ENCODE assay signal across 20 cellular contexts in genomic region chr11:75523189-75523588, GRCh38. TPM values are rescaled to one million over a fixed set of nuclear protein-coding genes. Genes with fewer than 3 reads are reported as not detected.
DNase-seq lines count a peak whose midpoint lies in the region; ATAC-seq, FAIRE-seq and TF ChIP-seq lines count a peak whose summit lies in the region.
"Had no signal": no experiment of that assay in that cellular context is flagged by ENCODE, and none has a peak within 500 bp of the region (broad histone marks: within the 10 kb centered on the region; RNA-seq: fewer than 3 reads in every experiment).

No MANE protein-coding gene starts in this region.

- H3K79me1 ChIP-seq in H1 (ENCODE audit: low read depth, low read length) = no peaks in the 10 kb centered on the region

- H3K4me3 ChIP-seq in H1 (ENCODE audit: extremely low read depth in 1 of 4, insufficient read depth in 2 of 4, low read depth in 3 of 4, low read length in 4 of 4) = no peak overlapping the region
- H3K4me3 ChIP-seq: adrenal gland, SJCRH30 had no signal

- no peak overlapping the region for H3K14ac ChIP-seq in H1 (ENCODE audit: insufficient read length)

- WGBS in H1 (ENCODE audit: extremely low coverage in 1 of 2, insufficient coverage in 1 of 2, insufficient read length in 1 of 2, insufficient replicate concordance in 2 of 2, low coverage in 1 of 2, low lambda C conversion rate in 2 of 2, missing lambda C conversion rate in 1 of 2), 2 experiments = 87% methylated on average over 5 of the region's 5 CpGs; no CpG with 5 or more reads in 1 of the 2 experiments

- TF ChIP-seq RAD21 in H1 (IDR thresholded peaks at IDR 0.05 in 1 of 2, conservative IDR thresholded peaks at IDR 0.05 in 1 of 2; ENCODE audit: low read depth in 2 of 2, low read length in 2 of 2) = no peak

- H3K36me3 Mint-ChIP-seq in stimulated activated naive B cell treated with anti-CD40 and anti-IgM and Interleukin-4, amounts not matched to agents 10 μg/mL and 1 μg/mL and 100 μg/mL, for 72 hours = no peaks in the 10 kb centered on the region

- H2BK15ac ChIP-seq in H1 (ENCODE audit: low read length) = no peak overlapping the region

- peaks cover 28 to 43% of the 10 kb centered on the region in 2 donors for H3K4me1 Mint-ChIP-seq in stimulated activated naive B cell treated with anti-CD40 and anti-IgM and Interleukin-4, amounts not matched to agents 10 μg/mL and 1 μg/mL and 100 μg/mL, for 72 hours

- FAIRE-seq in H1 (lab: Jason Lieb, UNC) = no peak

- H2AK5ac ChIP-seq in H1 (ENCODE audit: low read depth, low read length) = no peak overlapping the region

- no peaks in the 10 kb centered on the region for H3K36me3 ChIP-seq in H1 (ENCODE audit: control insufficient read depth in 2 of 4, insufficient read depth in 4 of 4, low read length in 3 of 4)
- H3K36me3 ChIP-seq: adrenal gland, SJCRH30 had no signal

- no peaks in the 10 kb centered on the region for H3K9me3 Mint-ChIP-seq in stimulated activated naive B cell treated with anti-CD40 and anti-IgM and Interleukin-4, amounts not matched to agents 10 μg/mL and 1 μg/mL and 100 μg/mL, for 72 hours
- H3K9me3 Mint-ChIP-seq: H9; T-helper 2 cell treated with Interferon-gamma antibody and Interleukin-4, amounts not matched to agents 5 μg/mL and 100 μg/mL, for 36 hours had no signal

- peaks cover 9% of the 10 kb centered on the region; the same call in 1 of the 2 replicates for H3K23me2 ChIP-seq in H1 (ENCODE audit: low read depth, low read length)

- no peak for TF ChIP-seq POLR2A in H1 (IDR thresholded peaks at IDR 0.05; ENCODE audit: control extremely low read depth in 1 of 2, low read depth in 2 of 2, low read length in 2 of 2)

- no peak overlapping the region for H2BK120ac ChIP-seq in H1 (replicated peaks; ENCODE audit: low read depth, low read length)

- no peak overlapping the region for H4K5ac ChIP-seq in H1 (ENCODE audit: insufficient read length, low read depth, low read length)

- peak overlapping the region; percentile 74 for H3K27ac Mint-ChIP-seq in stimulated activated naive B cell treated with anti-CD40 and anti-IgM and Interleukin-4, amounts not matched to agents 10 μg/mL and 1 μg/mL and 100 μg/mL, for 72 hours
- H3K27ac Mint-ChIP-seq: activated CD4-positive, alpha-beta T cell treated with anti-CD3 and anti-CD28 coated beads for 36 hours; H9; T-helper 2 cell treated with Interferon-gamma antibody and Interleukin-4, amounts not matched to agents 5 μg/mL and 100 μg/mL, for 36 hours had no signal

- H3K4me2 ChIP-seq in H1 (ENCODE audit: insufficient read depth in 1 of 2, low read depth in 2 of 2, low read length in 2 of 2) = no peak overlapping the region

- no peaks in the 10 kb centered on the region for H4K20me1 ChIP-seq in H1 (replicated peaks in 1 of 2; ENCODE audit: control insufficient read depth in 1 of 2, insufficient read depth in 2 of 2, low read length in 2 of 2)

- CTCF ChIA-PET in H1 (lab: Charles Lee; ENCODE audit: partially characterized antibody) = interaction anchor here (0.6 to 27.2 kb wide), 16 partner anchors 9 to 135 kb away, joined by 3 to 603 read pairs (median 6); no protein-coding TSS in a partner anchor

- no peak overlapping the region for H3K23ac ChIP-seq in H1 (ENCODE audit: insufficient read length)

- H4K91ac ChIP-seq in H1 (replicated peaks; ENCODE audit: insufficient read length, low read length) = no peak overlapping the region

- H2BK12ac ChIP-seq in H1 (ENCODE audit: low read depth, low read length) = no peak overlapping the region

- no peak overlapping the region; a peak in 1 of 7 replicates for H3K9ac ChIP-seq in H1 (replicated peaks in 1 of 4; ENCODE audit: extremely low read depth in 1 of 4, low read depth in 3 of 4, low read length in 3 of 4)

- H3K9me3 ChIP-seq in H1 (ENCODE audit: insufficient read depth in 2 of 2, low read depth in 1 of 2, low read length in 1 of 2) = no peaks in the 10 kb centered on the region
- H3K9me3 ChIP-seq: adrenal gland, SJCRH30 had no signal

- no peak overlapping the region for H3K4me3 Mint-ChIP-seq in stimulated activated naive B cell treated with anti-CD40 and anti-IgM and Interleukin-4, amounts not matched to agents 10 μg/mL and 1 μg/mL and 100 μg/mL, for 72 hours
- H3K4me3 Mint-ChIP-seq: activated CD4-positive, alpha-beta T cell treated with anti-CD3 and anti-CD28 coated beads for 36 hours; H9; T-helper 2 cell treated with Interferon-gamma antibody and Interleukin-4, amounts not matched to agents 5 μg/mL and 100 μg/mL, for 36 hours had no signal

- H3K27me3 Mint-ChIP-seq in stimulated activated naive B cell treated with anti-CD40 and anti-IgM and Interleukin-4, amounts not matched to agents 10 μg/mL and 1 μg/mL and 100 μg/mL, for 72 hours = peaks cover 9 to 33% of the 10 kb centered on the region in 2 donors
- H3K27me3 Mint-ChIP-seq: activated CD4-positive, alpha-beta T cell treated with anti-CD3 and anti-CD28 coated beads for 36 hours had no signal

- no peak overlapping the region for H2AFZ ChIP-seq in H1 (ENCODE audit: low read length)

- H3K4me1 ChIP-seq in H1 (replicated peaks in 1 of 4; ENCODE audit: control insufficient read depth in 3 of 4, insufficient read depth in 4 of 4, low read length in 3 of 4) = peaks cover 0 to 9% (median 1%) of the 10 kb centered on the region in 4 experiments; a peak in 2 of 7 replicates

- 0 out of 2 replicates have a peak overlapping the region, but pooled peaks have one; percentile 72 for H2BK20ac ChIP-seq in H1 (ENCODE audit: low read length)

- peak; percentile 21 to 24 for DNase-seq in activated CD4-positive, alpha-beta T cell treated with anti-CD3 and anti-CD28 coated beads for 4 hours
- DNase-seq in activated CD4-positive, alpha-beta T cell treated with anti-CD3 and anti-CD28 coated beads for 48 hours = no peak
- DNase-seq in NCI-H2029 (lab: John Stamatoyannopoulos, UW) = peak; percentile 18
- DNase-seq in H1 (ENCODE audit: low read depth in 1 of 2, low spot score in 2 of 2) = no peak
- DNase-seq in stimulated activated naive B cell treated with anti-CD40 and anti-IgM and Interleukin-4, amounts not matched to agents 10 μg/mL and 1 μg/mL and 100 μg/mL, for 72 hours = no peak
- DNase-seq in anterior cingulate cortex (lab: John Stamatoyannopoulos, UW) = no peak
- DNase-seq in activated CD4-positive, alpha-beta T cell treated with anti-CD3 and anti-CD28 coated beads, Interleukin-2, amount 50 U/mL, for 1 hour = no peak
- DNase-seq: activated CD4-positive, alpha-beta T cell treated with anti-CD3 and anti-CD28 coated beads for 36 hours; adrenal gland; foreskin fibroblast; H9; left cardiac atrium; NCI-H2081; NCI-H524; PC-3; SJCRH30; stimulated activated naive CD4-positive, alpha-beta T cell treated with Interleukin-2 at 50 U/mL for 16 hours; trophoblast cell had no signal

- no peaks in the 10 kb centered on the region for H3K79me2 ChIP-seq in H1 (ENCODE audit: control insufficient read depth in 1 of 2, insufficient read depth in 2 of 2, low read length in 2 of 2)

- peaks cover 14 to 35% (median 19%) of the 10 kb centered on the region in 4 experiments; a peak in 6 of 7 replicates for H3K27me3 ChIP-seq in H1 (replicated peaks in 1 of 4; ENCODE audit: control insufficient read depth in 3 of 4, extremely low read depth in 1 of 4, insufficient read depth in 3 of 4, low read length in 3 of 4)
- H3K27me3 ChIP-seq: adrenal gland, SJCRH30 had no signal

- H2BK5ac ChIP-seq in H1 (ENCODE audit: low read depth, low read length) = no peak overlapping the region

- TF ChIP-seq EP300 in H1 (IDR thresholded peaks at IDR 0.05; ENCODE audit: borderline replicate concordance in 1 of 2, low read depth in 2 of 2, low read length in 2 of 2) = no peak

- POLR2A ChIA-PET in H1 (lab: Charles Lee; ENCODE audit: partially characterized antibody) = interaction anchor here (0.9 kb wide), 2 partner anchors 39 to 118 kb away, joined by 3 to 4 read pairs; partner anchors contain the start of gene SERPINH1

- no peak for TF ChIP-seq CTCF in H1 (IDR thresholded peaks at IDR 0.05; ENCODE audit: control extremely low read depth in 1 of 3, insufficient read depth in 1 of 3, low read depth in 1 of 3, low read length in 3 of 3)

- no peak overlapping the region for H3K18ac ChIP-seq in H1 (ENCODE audit: extremely low read depth, low read length)

- peak; percentile 6 to 19 for ATAC-seq in stimulated activated naive B cell treated with anti-CD40 and anti-IgM and Interleukin-4, amounts not matched to agents 10 μg/mL and 1 μg/mL and 100 μg/mL, for 72 hours (replicated peaks)
- ATAC-seq in GM18870 (IDR thresholded peaks at IDR 0.05; ENCODE audit: unreplicated experiment) = no peak
- ATAC-seq: activated CD4-positive, alpha-beta T cell treated with anti-CD3 and anti-CD28 coated beads for 36 hours; left cardiac atrium; PC-3 had no signal

- H3K4ac ChIP-seq in H1 (replicated peaks; ENCODE audit: insufficient read length, low read depth, low read length) = no peak overlapping the region

- H3K56ac ChIP-seq in H1 (replicated peaks; ENCODE audit: insufficient read length, low read depth, low read length) = no peak overlapping the region

- H3K27ac ChIP-seq in H1 (ENCODE audit: low read depth, low read length) = no peak overlapping the region
- H3K27ac ChIP-seq: adrenal gland, SJCRH30 had no signal

- H4K8ac ChIP-seq in H1 (ENCODE audit: extremely low read depth, insufficient read depth, low read length) = no peak overlapping the region

TF ChIP-seq in H1, 55 proteins besides CTCF, POLR2A, EP300 and RAD21 (continues in another document):
- no peak for TF ChIP-seq RBBP5 (IDR thresholded peaks at IDR 0.05; ENCODE audit: borderline replicate concordance, low read depth, low read length)
- no peak for TF ChIP-seq BCL11A (IDR thresholded peaks at IDR 0.05; ENCODE audit: low read depth in 2 of 2, low read length in 2 of 2)
- no peak for TF ChIP-seq BACH1 (IDR thresholded peaks at IDR 0.05; ENCODE audit: low read length)

RNA-seq across cellular contexts. Expression of gene GDPD5, which starts 2.6 kb away (rescaled TPM):
- 8.1 and 8.6 TPM in 2 replicates for total RNA-seq in H1 (2021; fragmentation: NEBNext Ultra II Directional; extraction: Animal tissue kit (Norgen Biotek cat#: 25700))
- 7.8 and 10.2 TPM in 2 replicates for polyA plus RNA-seq in H1 (2011; rRNA removed)
- 6.4 TPM for polyA plus RNA-seq in H1 (2011; cell fraction: cytosol; rRNA removed)
- 27.2 TPM for polyA plus RNA-seq in H1 (2011; cell fraction: nucleus; rRNA removed)
- 4.8 to 10.4 TPM (median 8.0 TPM) in 4 replicates for polyA plus RNA-seq in H1 (2012, experiment 1 of 2)
- polyA plus RNA-seq in H1 (2012, experiment 2 of 2) = 6.2 TPM
- polyA plus RNA-seq in H1 (2013, experiment 1 of 2) = 10.7 TPM
- polyA plus RNA-seq in H1 (2013, experiment 2 of 2) = 10.8 TPM
- 6.0 and 7.1 TPM in 2 replicates for polyA minus RNA-seq in H1 (2011; rRNA and poly(A)+ RNA removed)
- 3.8 TPM for polyA minus RNA-seq in H1 (2011; cell fraction: cytosol; rRNA and poly(A)+ RNA removed)
- polyA minus RNA-seq in H1 (2011; cell fraction: nucleus; rRNA and poly(A)+ RNA removed) = 8.1 TPM

RNA-seq across cellular contexts. Expression of gene SERPINH1, which starts 38.9 kb away (rescaled TPM):
- total RNA-seq in H1 (2021; fragmentation: NEBNext Ultra II Directional; extraction: Animal tissue kit (Norgen Biotek cat#: 25700)) = 420 and 424 TPM in 2 replicates
- 621 and 869 TPM in 2 replicates for polyA plus RNA-seq in H1 (2011; rRNA removed)
- polyA plus RNA-seq in H1 (2011; cell fraction: cytosol; rRNA removed) = 482 TPM
- 605 TPM for polyA plus RNA-seq in H1 (2011; cell fraction: nucleus; rRNA removed)
- polyA plus RNA-seq in H1 (2012, experiment 1 of 2) = 280 to 399 TPM (median 368 TPM) in 4 replicates
- polyA plus RNA-seq in H1 (2012, experiment 2 of 2) = 351 TPM
- 739 TPM for polyA plus RNA-seq in H1 (2013, experiment 1 of 2)
- polyA plus RNA-seq in H1 (2013, experiment 2 of 2) = 760 TPM
- 124 and 163 TPM in 2 replicates for polyA minus RNA-seq in H1 (2011; rRNA and poly(A)+ RNA removed)
- 266 TPM for polyA minus RNA-seq in H1 (2011; cell fraction: cytosol; rRNA and poly(A)+ RNA removed)
- polyA minus RNA-seq in H1 (2011; cell fraction: nucleus; rRNA and poly(A)+ RNA removed) = 239 TPM

Comparison
In these comparisons a context has a peak if more than half of its experiments do, and no peak if none do; other contexts are left out.
1. DNase-seq: peak in activated CD4-positive, alpha-beta T cell treated with anti-CD3 and anti-CD28 coated beads for 4 hours (2 of 2) and NCI-H2029 (single experiment); none in activated CD4-positive, alpha-beta T cell treated with anti-CD3 and anti-CD28 coated beads for 48 hours (single experiment), H1 (0 of 2), stimulated activated naive B cell treated with anti-CD40 and anti-IgM and Interleukin-4, amounts not matched to agents 10 μg/mL and 1 μg/mL and 100 μg/mL, for 72 hours (single experiment), anterior cingulate cortex (0 of 58) and activated CD4-positive, alpha-beta T cell treated with anti-CD3 and anti-CD28 coated beads, Interleukin-2, amount 50 U/mL, for 1 hour (single experiment).